Comparison of ENCODE assay signal across 1 cellular context in genomic region chr2:97908208-97908676, GRCh38.
A peak's percentile ranks its signal among the peaks of the same experiment; 100 is the strongest.
TF ChIP-seq lines count a peak whose summit lies in the region.

No MANE protein-coding gene starts in this region.

TF ChIP-seq in GM12878, 131 proteins besides CTCF, POLR2A, EP300 and RAD21 (continued from another document):
- TF ChIP-seq, protein P1, sequence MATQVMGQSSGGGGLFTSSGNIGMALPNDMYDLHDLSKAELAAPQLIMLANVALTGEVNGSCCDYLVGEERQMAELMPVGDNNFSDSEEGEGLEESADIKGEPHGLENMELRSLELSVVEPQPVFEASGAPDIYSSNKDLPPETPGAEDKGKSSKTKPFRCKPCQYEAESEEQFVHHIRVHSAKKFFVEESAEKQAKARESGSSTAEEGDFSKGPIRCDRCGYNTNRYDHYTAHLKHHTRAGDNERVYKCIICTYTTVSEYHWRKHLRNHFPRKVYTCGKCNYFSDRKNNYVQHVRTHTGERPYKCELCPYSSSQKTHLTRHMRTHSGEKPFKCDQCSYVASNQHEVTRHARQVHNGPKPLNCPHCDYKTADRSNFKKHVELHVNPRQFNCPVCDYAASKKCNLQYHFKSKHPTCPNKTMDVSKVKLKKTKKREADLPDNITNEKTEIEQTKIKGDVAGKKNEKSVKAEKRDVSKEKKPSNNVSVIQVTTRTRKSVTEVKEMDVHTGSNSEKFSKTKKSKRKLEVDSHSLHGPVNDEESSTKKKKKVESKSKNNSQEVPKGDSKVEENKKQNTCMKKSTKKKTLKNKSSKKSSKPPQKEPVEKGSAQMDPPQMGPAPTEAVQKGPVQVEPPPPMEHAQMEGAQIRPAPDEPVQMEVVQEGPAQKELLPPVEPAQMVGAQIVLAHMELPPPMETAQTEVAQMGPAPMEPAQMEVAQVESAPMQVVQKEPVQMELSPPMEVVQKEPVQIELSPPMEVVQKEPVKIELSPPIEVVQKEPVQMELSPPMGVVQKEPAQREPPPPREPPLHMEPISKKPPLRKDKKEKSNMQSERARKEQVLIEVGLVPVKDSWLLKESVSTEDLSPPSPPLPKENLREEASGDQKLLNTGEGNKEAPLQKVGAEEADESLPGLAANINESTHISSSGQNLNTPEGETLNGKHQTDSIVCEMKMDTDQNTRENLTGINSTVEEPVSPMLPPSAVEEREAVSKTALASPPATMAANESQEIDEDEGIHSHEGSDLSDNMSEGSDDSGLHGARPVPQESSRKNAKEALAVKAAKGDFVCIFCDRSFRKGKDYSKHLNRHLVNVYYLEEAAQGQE (IDR thresholded peaks at IDR 0.05; ENCODE audit: low read depth, low read length): no peak
- TF ChIP-seq KDM1A (IDR thresholded peaks at IDR 0.05; ENCODE audit: borderline replicate concordance): no peak
- TF ChIP-seq ZBTB33 (IDR thresholded peaks at IDR 0.05): no peak
- TF ChIP-seq ATF3 (IDR thresholded peaks at IDR 0.05; ENCODE audit: borderline replicate concordance, extremely low read depth, low read depth, low read length): no peak
- TF ChIP-seq CBX5 (IDR thresholded peaks at IDR 0.05; ENCODE audit: low read depth): 0 out of 2 replicates have a peak, but pooled peaks have one; percentile 8
- no peak for TF ChIP-seq RB1 (IDR thresholded peaks at IDR 0.05; ENCODE audit: borderline replicate concordance)
- no peak for TF ChIP-seq ZNF274 (IDR thresholded peaks at IDR 0.05; ENCODE audit: insufficient read depth, insufficient read length)
- no peak for TF ChIP-seq FOXK2 (IDR thresholded peaks at IDR 0.05)
- TF ChIP-seq SMAD1 (IDR thresholded peaks at IDR 0.05; ENCODE audit: low read depth, partially characterized antibody): no peak
- TF ChIP-seq HDGF (IDR thresholded peaks at IDR 0.05): no peak
- TF ChIP-seq LARP7 (IDR thresholded peaks at IDR 0.05): no peak
